ENCODE assay signal across 8 cellular contexts in the genomic region with DNA sequence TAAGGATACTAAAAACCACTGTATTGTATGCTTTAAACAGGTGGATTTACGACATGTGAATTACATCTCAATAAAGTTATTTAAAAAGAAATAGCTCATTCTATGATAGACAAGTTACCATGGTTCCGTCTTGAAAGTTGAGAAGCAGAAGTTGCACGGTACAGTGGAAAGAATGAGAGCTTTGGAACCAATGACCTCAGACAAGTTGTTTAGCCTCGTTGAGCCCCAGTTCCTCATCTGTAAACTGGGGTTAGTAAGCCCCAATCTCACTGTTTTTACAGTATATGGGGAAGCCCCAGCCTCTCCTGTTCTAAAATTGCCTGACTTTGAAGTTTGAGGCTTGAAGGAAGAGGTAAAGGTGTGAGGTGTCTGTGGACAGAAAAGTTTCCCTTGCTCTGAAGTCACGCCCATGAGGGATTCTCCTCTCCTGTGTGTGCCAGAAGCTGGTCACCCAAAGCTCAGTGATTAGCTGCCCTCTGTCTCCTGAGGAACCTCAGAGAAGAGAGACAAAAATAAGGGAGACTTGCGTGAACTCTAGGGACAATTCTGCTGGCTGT. TPM values are rescaled to one million over a fixed set of nuclear protein-coding genes. Genes with fewer than 3 reads are reported as not detected.
DNase-seq lines count a peak whose midpoint lies in the region; ATAC-seq, FAIRE-seq and TF ChIP-seq lines count a peak whose summit lies in the region.

No MANE protein-coding gene starts in this region.

- in situ Hi-C loops in GM18951 (cut with MboI; ENCODE audit: low sequenced_read_pairs, unreplicated experiment) = no loop called here

- intact Hi-C loops in left colon (cut with DNase I, micrococcal nuclease) = loop anchor here in 1 of 2 donors (10.0 kb wide), 1 partner anchor 279 kb away; no protein-coding TSS in a partner anchor

- peak; percentile 88 for ATAC-seq in HG02885 (IDR thresholded peaks at IDR 0.05; ENCODE audit: poor library complexity, unreplicated experiment)
- peak; percentile 41 for ATAC-seq in left colon

- peak; percentile 91 for DNase-seq in SKM-1 treated with dmso at 0.1 percent for 144 hours (lab: John Stamatoyannopoulos, UW; ENCODE audit: unreplicated experiment)
- no peak for DNase-seq in left colon
- DNase-seq in DMS 273 treated with DMSO at 0.1 percent for 48 hours (lab: John Stamatoyannopoulos, UW) = no peak
- no peak for DNase-seq in dedifferentiated amniotic fluid mesenchymal stem cell (ENCODE audit: extremely low spot score)
- DNase-seq in SHP77 treated with DMSO at 0.1 percent for 48 hours (lab: John Stamatoyannopoulos, UW) = no peak
- no peak for DNase-seq in urothelium cell line (ENCODE audit: low spot score)

- peak; percentile 31 for TF ChIP-seq POLR2A in GM18951 (IDR thresholded peaks at IDR 0.05; ENCODE audit: extremely low read depth, insufficient read depth, insufficient read length)

- FAIRE-seq in urothelium cell line (lab: Jason Lieb, UNC) = no peak

RNA-seq across cellular contexts. Expression of a gene that starts 10.0 kb away (rescaled TPM):
- 1 to 10 TPM; 1.5 to 2.9 TPM for total RNA-seq in left colon

RNA-seq across cellular contexts. Expression of a gene that starts 32.9 kb away (rescaled TPM):
- 10 to 100 TPM; 10.0 to 10.7 TPM for total RNA-seq in left colon

RNA-seq across cellular contexts. Expression of a gene that starts 36.3 kb away (rescaled TPM):
- 10 to 100 TPM; 39.8 to 49.3 TPM for total RNA-seq in left colon
